Comparison of ENCODE assay signal across 18 cellular contexts in the genomic region with DNA sequence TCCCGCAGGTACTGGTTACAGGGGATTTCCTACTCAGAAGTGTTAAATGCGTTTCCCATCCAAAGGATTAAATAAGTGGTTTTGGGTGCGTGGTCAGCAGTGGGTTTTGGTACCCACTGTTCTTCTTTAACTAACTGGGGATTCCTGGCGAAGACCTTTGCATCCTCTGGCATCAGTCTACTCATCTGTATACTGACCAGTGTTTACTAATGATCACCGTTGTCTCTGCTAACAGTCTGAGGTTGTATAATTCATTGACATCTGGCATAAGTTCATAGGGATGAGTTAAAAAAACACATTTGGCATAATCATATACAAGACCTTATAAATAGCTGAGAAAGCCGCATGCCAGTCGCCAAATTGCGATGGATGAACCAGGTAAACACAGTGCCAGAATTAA.
"Had no signal": no experiment of that assay in that cellular context is flagged by ENCODE, and none has a peak within 500 bp of the region (broad histone marks: within the 10 kb centered on the region; RNA-seq: fewer than 3 reads in every experiment).

No MANE protein-coding gene starts in this region.

- H3K27ac ChIP-seq: pancreas, prostate gland, sigmoid colon, spleen, suprapubic skin, thoracic aorta, tibial nerve, uterus had no signal

- ATAC-seq: left ventricle myocardium superior; natural killer cell treated with Interleukin-12 subunit alpha and Interleukin-12 subunit beta and Interleukin-15 and Interleukin-18, amount 100 ng/mL, for 72 hours; right cardiac atrium; stimulated activated effector memory CD8-positive, alpha-beta T cell treated with anti-CD3 and anti-CD28 coated beads, Interleukin-12 subunit alpha, Interleukin-12 subunit beta, amount 100 ng/mL, for 72 hours had no signal

- H3K4me1 ChIP-seq: prostate gland, sigmoid colon, uterus had no signal

- H3K27me3 ChIP-seq: pancreas, uterus had no signal

- H3K4me3 ChIP-seq: lung, mucosa of descending colon, pancreas, prostate gland, sigmoid colon, spleen, suprapubic skin, thoracic aorta, tibial nerve, uterus had no signal

- H3K4me3 Mint-ChIP-seq: immature natural killer cell; naive thymus-derived CD4-positive, alpha-beta T cell; natural killer cell treated with Interleukin-12 subunit alpha and Interleukin-12 subunit beta and Interleukin-15 and Interleukin-18, amount 100 ng/mL, for 72 hours; stimulated activated effector memory CD8-positive, alpha-beta T cell treated with anti-CD3 and anti-CD28 coated beads, Interleukin-12 subunit alpha, Interleukin-12 subunit beta, amount 100 ng/mL, for 72 hours; stimulated activated naive CD8-positive, alpha-beta T cell treated with anti-CD3 and anti-CD28 coated beads, Interleukin-15, Interleukin-2, amounts not matched to agents 100 ng/mL and 50 ng/mL, for 24 hours; type B pancreatic cell had no signal

- DNase-seq: left ventricle myocardium superior, sigmoid colon, spleen had no signal

- H3K36me3 ChIP-seq: pancreas, prostate gland, sigmoid colon, spleen, suprapubic skin, thoracic aorta, tibial nerve, uterus had no signal

- H3K4me1 Mint-ChIP-seq: immature natural killer cell; naive thymus-derived CD4-positive, alpha-beta T cell; stimulated activated effector memory CD8-positive, alpha-beta T cell treated with anti-CD3 and anti-CD28 coated beads, Interleukin-12 subunit alpha, Interleukin-12 subunit beta, amount 100 ng/mL, for 72 hours had no signal

- H3K9me3 ChIP-seq: mucosa of descending colon, pancreas, prostate gland, thoracic aorta, tibial nerve, uterus had no signal

- H3K36me3 Mint-ChIP-seq: immature natural killer cell; naive thymus-derived CD4-positive, alpha-beta T cell; natural killer cell treated with Interleukin-12 subunit alpha and Interleukin-12 subunit beta and Interleukin-15 and Interleukin-18, amount 100 ng/mL, for 72 hours; stimulated activated effector memory CD8-positive, alpha-beta T cell treated with anti-CD3 and anti-CD28 coated beads, Interleukin-12 subunit alpha, Interleukin-12 subunit beta, amount 100 ng/mL, for 72 hours; type B pancreatic cell had no signal

- H3K27ac Mint-ChIP-seq: immature natural killer cell; naive thymus-derived CD4-positive, alpha-beta T cell; natural killer cell treated with Interleukin-12 subunit alpha and Interleukin-12 subunit beta and Interleukin-15 and Interleukin-18, amount 100 ng/mL, for 72 hours; stimulated activated effector memory CD8-positive, alpha-beta T cell treated with anti-CD3 and anti-CD28 coated beads, Interleukin-12 subunit alpha, Interleukin-12 subunit beta, amount 100 ng/mL, for 72 hours; stimulated activated naive CD8-positive, alpha-beta T cell treated with anti-CD3 and anti-CD28 coated beads, Interleukin-15, Interleukin-2, amounts not matched to agents 100 ng/mL and 50 ng/mL, for 24 hours; type B pancreatic cell had no signal
